ENCODE assay signal across 26 cellular contexts in genomic region chr6:161085246-161085645, GRCh38.
A peak's percentile ranks its signal among the peaks of the same experiment; 100 is the strongest.
DNase-seq lines count a peak whose midpoint lies in the region; ATAC-seq, FAIRE-seq and TF ChIP-seq lines count a peak whose summit lies in the region.
"Had no signal": no experiment of that assay in that cellular context is flagged by ENCODE, and none has a peak within 500 bp of the region (broad histone marks: within the 10 kb centered on the region; RNA-seq: fewer than 3 reads in every experiment).

No MANE protein-coding gene starts in this region.

- H3K27ac ChIP-seq in aorta (ENCODE audit: low read depth in 1 of 2, low read length in 2 of 2) (no peak overlapping the region), pancreas (no peak overlapping the region), vagina (no peak overlapping the region)
- H3K27ac ChIP-seq: colonic mucosa, esophagus muscularis mucosa, suprapubic skin had no signal

- H3K4me1 Mint-ChIP-seq in activated T-helper 1 cell treated with anti-CD3 and anti-CD28 coated beads, Interleukin-12 subunit alpha, Interleukin-12 subunit beta, Interleukin-2, Interleukin-4 antibody, amounts not matched to agents 30 ng/mL and 10 ng/mL and 1 ng/mL, durations not matched to agents 14 hours and 24 hours and 36 hours (ENCODE audit: low read depth), result peaks cover 5% of the 10 kb centered on the region
- H3K4me1 Mint-ChIP-seq: activated B cell treated with CpG ODN at 0.5 μM for 24 hours; endodermal cell; mesothelial cell of epicardium; naive thymus-derived CD8-positive, alpha-beta T cell had no signal

- H3K36me3 Mint-ChIP-seq in activated naive CD4-positive, alpha-beta T cell treated with anti-CD3 and anti-CD28 coated beads, Interleukin-2, amount 50 U/mL, for 72 hours, result peaks cover 0 to 7% of the 10 kb centered on the region in 2 donors
- peaks cover 28% of the 10 kb centered on the region for H3K36me3 Mint-ChIP-seq in activated T-helper 1 cell treated with anti-CD3 and anti-CD28 coated beads, Interleukin-12 subunit alpha, Interleukin-12 subunit beta, Interleukin-2, Interleukin-4 antibody, amounts not matched to agents 30 ng/mL and 10 ng/mL and 1 ng/mL, durations not matched to agents 14 hours and 24 hours and 36 hours (ENCODE audit: low read depth)

- TF ChIP-seq CTCF in pancreas (IDR thresholded peaks at IDR 0.05), result no peak
- TF ChIP-seq CTCF in vagina (IDR thresholded peaks at IDR 0.05), result no peak

- H3K27me3 ChIP-seq in aorta (ENCODE audit: control insufficient read depth in 1 of 2, insufficient read depth in 2 of 2, low read length in 1 of 2) (no peaks in the 10 kb centered on the region), pancreas (no peaks in the 10 kb centered on the region), vagina (no peaks in the 10 kb centered on the region)
- H3K27me3 ChIP-seq: colonic mucosa, esophagus muscularis mucosa, suprapubic skin had no signal

- FAIRE-seq in pancreas (lab: Jason Lieb, UNC), result no peak
- FAIRE-seq: islet of Langerhans had no signal

- no peak for DNase-seq in activated naive CD4-positive, alpha-beta T cell treated with anti-CD3 and anti-CD28 coated beads, Interleukin-2, amount 50 U/mL, for 72 hours (ENCODE audit: low spot score in 2 of 2)
- DNase-seq in activated naive CD4-positive, alpha-beta T cell treated with anti-CD3 and anti-CD28 coated beads, Interleukin-2, amount 50 U/mL, for 16 hours, result no peak
- no peak for DNase-seq in activated T-helper 1 cell treated with anti-CD3 and anti-CD28 coated beads, Interleukin-12 subunit alpha, Interleukin-12 subunit beta, Interleukin-2, Interleukin-4 antibody, amounts not matched to agents 30 ng/mL and 10 ng/mL and 1 ng/mL, durations not matched to agents 14 hours and 24 hours and 36 hours (ENCODE audit: low spot score)
- no peak for DNase-seq in aorta
- no peak for DNase-seq in pancreas
- DNase-seq in vagina (ENCODE audit: extremely low spot score in 2 of 2), result no peak
- DNase-seq: ACHN; activated B cell treated with CpG ODN at 0.5 μM for 24 hours; activated effector memory CD4-positive, alpha-beta T cell treated with Interleukin-2 at 50 U/mL for 16 hours; Calu3; colonic mucosa; endodermal cell; hypothalamus; left ventricle myocardium superior; naive thymus-derived CD8-positive, alpha-beta T cell; NCI-H1436 treated with DMSO at 0.1 percent for 48 hours; PC-3; retina; Right ventricle myocardium superior; stimulated activated CD4-positive, alpha-beta T cell treated with anti-CD3 and anti-CD28 coated beads, Interleukin-2, amount 100 ng/mL, for 24 hours had no signal

- TF ChIP-seq POLR2A in vagina (IDR thresholded peaks at IDR 0.05), result no peak

- H3K4me3 ChIP-seq in aorta (ENCODE audit: low read length in 2 of 2) (no peak overlapping the region), pancreas (no peak overlapping the region), vagina (no peak overlapping the region)
- H3K4me3 ChIP-seq: colonic mucosa, esophagus muscularis mucosa, smooth muscle cell, suprapubic skin had no signal

- no peaks in the 10 kb centered on the region for H3K4me1 ChIP-seq in aorta (ENCODE audit: control insufficient read depth in 1 of 2, insufficient read depth in 2 of 2, low read length in 2 of 2)
- no peaks in the 10 kb centered on the region for H3K4me1 ChIP-seq in pancreas
- H3K4me1 ChIP-seq in vagina, result no peaks in the 10 kb centered on the region
- H3K4me1 ChIP-seq: colonic mucosa, esophagus muscularis mucosa, suprapubic skin had no signal

- no peaks in the 10 kb centered on the region for H3K27me3 Mint-ChIP-seq in activated T-helper 1 cell treated with anti-CD3 and anti-CD28 coated beads, Interleukin-12 subunit alpha, Interleukin-12 subunit beta, Interleukin-2, Interleukin-4 antibody, amounts not matched to agents 30 ng/mL and 10 ng/mL and 1 ng/mL, durations not matched to agents 14 hours and 24 hours and 36 hours (ENCODE audit: insufficient read depth)
- H3K27me3 Mint-ChIP-seq: activated B cell treated with CpG ODN at 0.5 μM for 24 hours; naive thymus-derived CD8-positive, alpha-beta T cell had no signal

- H3K9me3 ChIP-seq in aorta (ENCODE audit: control insufficient read depth, low read length) (no peaks in the 10 kb centered on the region), pancreas (no peaks in the 10 kb centered on the region), vagina (no peaks in the 10 kb centered on the region)
- H3K9me3 ChIP-seq: colonic mucosa, esophagus muscularis mucosa, suprapubic skin had no signal

- H3K9me3 Mint-ChIP-seq in activated naive CD4-positive, alpha-beta T cell treated with anti-CD3 and anti-CD28 coated beads, Interleukin-2, amount 50 U/mL, for 72 hours, result no peaks in the 10 kb centered on the region
- H3K9me3 Mint-ChIP-seq in activated T-helper 1 cell treated with anti-CD3 and anti-CD28 coated beads, Interleukin-12 subunit alpha, Interleukin-12 subunit beta, Interleukin-2, Interleukin-4 antibody, amounts not matched to agents 30 ng/mL and 10 ng/mL and 1 ng/mL, durations not matched to agents 14 hours and 24 hours and 36 hours, result no peaks in the 10 kb centered on the region
- H3K9me3 Mint-ChIP-seq: activated B cell treated with CpG ODN at 0.5 μM for 24 hours; endodermal cell; mesothelial cell of epicardium; naive thymus-derived CD8-positive, alpha-beta T cell had no signal

- intact Hi-C loops in activated T-helper 1 cell treated with anti-CD3 and anti-CD28 coated beads, Interleukin-12 subunit alpha, Interleukin-12 subunit beta, Interleukin-2, Interleukin-4 antibody, amounts not matched to agents 30 ng/mL and 10 ng/mL and 1 ng/mL, durations not matched to agents 14 hours and 24 hours and 36 hours (cut with micrococcal nuclease), result loop anchor here (5.0 to 10.0 kb wide), 2 partner anchors 142 to 190 kb away; partner anchors contain the start of gene AGPAT4
- intact Hi-C loops in aorta (cut with DNase I), result no loop called here
- intact Hi-C loops in pancreas (cut with DNase I), result no loop called here
- intact Hi-C loops in vagina (cut with DNase I), result no loop called here

- peak; percentile 81 to 96 for ATAC-seq in activated naive CD4-positive, alpha-beta T cell treated with anti-CD3 and anti-CD28 coated beads, Interleukin-2, amount 50 U/mL, for 72 hours
- peak; percentile 82 for ATAC-seq in HG02870 (IDR thresholded peaks at IDR 0.05; ENCODE audit: unreplicated experiment)
- ATAC-seq in aorta (ENCODE audit: low FRiP score), result no peak
- no peak for ATAC-seq in pancreas
- ATAC-seq: left ventricle myocardium superior; naive thymus-derived CD8-positive, alpha-beta T cell; PC-3 had no signal

- H3K36me3 ChIP-seq in aorta (ENCODE audit: control insufficient read depth in 1 of 2, insufficient read depth in 2 of 2, low read length in 1 of 2), result peaks cover 8 to 11% of the 10 kb centered on the region in 2 donors
- peaks cover 3 to 81% (median 22%) of the 10 kb centered on the region in 3 donors for H3K36me3 ChIP-seq in pancreas
- H3K36me3 ChIP-seq in vagina, result peaks cover 0 to 94% of the 10 kb centered on the region in 2 donors

- WGBS in aorta, 2 donors, result 96 to 97% methylated on average over 5 of the region's 5 CpGs
- 96 to 97% methylated on average over 5 of the region's 5 CpGs for WGBS in pancreas, 2 donors

- peak overlapping the region; percentile 23 to 56 for H3K27ac Mint-ChIP-seq in activated naive CD4-positive, alpha-beta T cell treated with anti-CD3 and anti-CD28 coated beads, Interleukin-2, amount 50 U/mL, for 72 hours
- peak overlapping the region; percentile 63 for H3K27ac Mint-ChIP-seq in activated T-helper 1 cell treated with anti-CD3 and anti-CD28 coated beads, Interleukin-12 subunit alpha, Interleukin-12 subunit beta, Interleukin-2, Interleukin-4 antibody, amounts not matched to agents 30 ng/mL and 10 ng/mL and 1 ng/mL, durations not matched to agents 14 hours and 24 hours and 36 hours
- H3K27ac Mint-ChIP-seq: activated B cell treated with CpG ODN at 0.5 μM for 24 hours, endodermal cell, mesothelial cell of epicardium had no signal

- H3K4me3 Mint-ChIP-seq in activated T-helper 1 cell treated with anti-CD3 and anti-CD28 coated beads, Interleukin-12 subunit alpha, Interleukin-12 subunit beta, Interleukin-2, Interleukin-4 antibody, amounts not matched to agents 30 ng/mL and 10 ng/mL and 1 ng/mL, durations not matched to agents 14 hours and 24 hours and 36 hours, result no peak overlapping the region
- H3K4me3 Mint-ChIP-seq: activated B cell treated with CpG ODN at 0.5 μM for 24 hours; endodermal cell; mesothelial cell of epicardium; naive thymus-derived CD8-positive, alpha-beta T cell had no signal

Comparison
In these comparisons a context has a peak if more than half of its experiments do, and no peak if none do; other contexts are left out.
1. ATAC-seq: peak in activated naive CD4-positive, alpha-beta T cell treated with anti-CD3 and anti-CD28 coated beads, Interleukin-2, amount 50 U/mL, for 72 hours (2 of 2) and HG02870 (single experiment); none in aorta (single experiment) and pancreas (0 of 4).